ENCODE assay signal across 11 cellular contexts in the genomic region with DNA sequence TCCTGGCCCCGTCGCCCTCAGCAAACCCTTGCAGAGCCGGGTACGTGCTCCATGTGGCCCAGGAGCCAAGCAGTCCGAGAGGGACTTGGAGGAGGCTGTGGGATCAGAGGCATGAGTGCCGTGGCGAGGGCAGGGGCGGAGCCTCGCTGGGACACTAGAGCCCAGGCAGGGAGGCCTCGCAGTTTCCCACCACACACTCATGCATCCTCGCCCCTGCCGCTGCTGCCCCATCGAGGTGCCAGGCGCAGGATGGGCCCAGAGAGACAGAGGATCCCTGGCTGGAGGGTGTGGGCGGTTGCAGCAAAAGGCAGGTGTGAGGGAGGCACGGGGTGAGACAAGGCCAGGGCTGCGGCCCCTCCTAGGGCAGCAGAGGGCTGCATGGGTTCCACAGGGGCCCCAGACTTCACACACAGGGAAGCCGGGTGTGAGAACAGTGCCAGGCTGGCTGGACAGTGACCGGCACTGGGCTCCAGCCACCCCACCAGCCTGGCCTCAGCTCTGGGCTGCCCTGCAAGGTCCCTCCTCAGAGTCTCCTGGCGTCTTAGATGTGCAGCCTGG. TPM values are rescaled to one million over a fixed set of nuclear protein-coding genes. Genes with fewer than 3 reads are reported as not detected.
DNase-seq lines count a peak whose midpoint lies in the region; ATAC-seq and TF ChIP-seq lines count a peak whose summit lies in the region.
"Had no signal": no experiment of that assay in that cellular context is flagged by ENCODE, and none has a peak within 500 bp of the region (broad histone marks: within the 10 kb centered on the region; RNA-seq: fewer than 3 reads in every experiment).

No MANE protein-coding gene starts in this region.

- TF ChIP-seq CTCF in C4-2B (conservative IDR thresholded peaks at IDR 0.05) (no peak), hepatocyte (IDR thresholded peaks at IDR 0.05; ENCODE audit: poor library complexity) (no peak), gastrocnemius medialis (IDR thresholded peaks at IDR 0.05 in 4 of 5, conservative IDR thresholded peaks at IDR 0.05 in 1 of 5) (no peak)

- no peaks in the 10 kb centered on the region for H3K9me2 ChIP-seq in hepatocyte (replicated peaks; ENCODE audit: insufficient read depth)

- peaks cover 15% of the 10 kb centered on the region for H3K4me1 Mint-ChIP-seq in T-helper 17 cell

- in situ Hi-C loops in gastrocnemius medialis (cut with MboI; ENCODE audit: low sequenced_read_pairs in 4 of 4) = no loop called here

- no peaks in the 10 kb centered on the region for H3K9me3 ChIP-seq in T-helper 17 cell (ENCODE audit: control insufficient read depth, low read length, poor library complexity, severe bottlenecking)
- no peaks in the 10 kb centered on the region for H3K9me3 ChIP-seq in hepatocyte (ENCODE audit: low read depth)
- H3K9me3 ChIP-seq in gastrocnemius medialis = no peaks in the 10 kb centered on the region

- H3K4me1 ChIP-seq in hepatocyte (ENCODE audit: insufficient read depth) = peaks cover 62% of the 10 kb centered on the region
- H3K4me1 ChIP-seq in gastrocnemius medialis = peaks cover 80 to 81% of the 10 kb centered on the region in 2 donors

- peak overlapping the region; percentile 99 for H3K4me2 ChIP-seq in hepatocyte

- WGBS in hepatocyte (ENCODE audit: low lambda C conversion rate, missing lambda C conversion rate) = 83% methylated on average over 20 of the region's 20 CpGs

- ATAC-seq in T-helper 17 cell (no peak), gastrocnemius medialis (no peak), HG03432 (IDR thresholded peaks at IDR 0.05; ENCODE audit: unreplicated experiment) (no peak), HG03280 (IDR thresholded peaks at IDR 0.05; ENCODE audit: unreplicated experiment) (no peak)
- ATAC-seq: activated T-cell treated with anti-CD3 and anti-CD28 coated beads, Interleukin-2, amount 50 U/mL, for 4 hours had no signal

- DNase-seq in T-helper 17 cell (no peak), hepatocyte (ENCODE audit: low spot score) (no peak), gastrocnemius medialis (no peak), medulla oblongata (ENCODE audit: extremely low spot score) (no peak), NCI-H146 treated with DMSO at 0.1 percent for 48 hours (lab: John Stamatoyannopoulos, UW; ENCODE audit: unreplicated experiment) (no peak)
- DNase-seq: activated T-cell treated with anti-CD3 and anti-CD28 coated beads, Interleukin-2, amount 50 U/mL, for 4 hours; NCI-H1694 had no signal

- TF ChIP-seq POLR2A in gastrocnemius medialis (IDR thresholded peaks at IDR 0.05) = no peak

- peak overlapping the region; percentile 57 for H3K27ac Mint-ChIP-seq in T-helper 17 cell

- intact Hi-C loops in gastrocnemius medialis (cut with DNase I; ENCODE audit: low total_unique reads) = no loop called here

- H3K27me3 ChIP-seq in hepatocyte (no peaks in the 10 kb centered on the region), gastrocnemius medialis (no peaks in the 10 kb centered on the region)

- H3K36me3 ChIP-seq in hepatocyte (replicated peaks; ENCODE audit: insufficient read depth, low read depth) (no peaks in the 10 kb centered on the region), gastrocnemius medialis (peaks cover 0 to 14% of the 10 kb centered on the region in 2 donors)

- no peak overlapping the region for H3K4me3 Mint-ChIP-seq in T-helper 17 cell
- H3K4me3 Mint-ChIP-seq: activated T-cell treated with anti-CD3 and anti-CD28 coated beads, Interleukin-2, amount 50 U/mL, for 4 hours had no signal

- H3K27me3 Mint-ChIP-seq in T-helper 17 cell = peaks cover 10% of the 10 kb centered on the region

- no peak overlapping the region for H2AFZ ChIP-seq in hepatocyte

- H3K4me3 ChIP-seq in hepatocyte (no peak overlapping the region), gastrocnemius medialis (no peak overlapping the region)

- H4K20me1 ChIP-seq in hepatocyte (ENCODE audit: insufficient read depth, poor library complexity, severe bottlenecking) = peaks cover 34% of the 10 kb centered on the region

- H3K27ac ChIP-seq in C4-2B = peak overlapping the region; percentile 67
- H3K27ac ChIP-seq in hepatocyte = peak overlapping the region; percentile 96
- H3K27ac ChIP-seq in gastrocnemius medialis = peak overlapping the region; percentile 97 to 99 (median 98)

- H3K36me3 Mint-ChIP-seq in T-helper 17 cell (ENCODE audit: low read depth) = no peaks in the 10 kb centered on the region

- H3K79me2 ChIP-seq in hepatocyte = peaks cover 88% of the 10 kb centered on the region

RNA-seq across cellular contexts. Expression of a gene that starts 7.7 kb away (rescaled TPM):
- total RNA-seq in T-helper 17 cell (under 1 TPM in 1 of 2 donors, not detected in 1; 0.50 TPM), hepatocyte (73.2 and 77.3 TPM in 2 replicates), gastrocnemius medialis (100 to 1,000 TPM; 101 to 153 (median 145) TPM)
- 112 and 124 TPM in 2 replicates for polyA plus RNA-seq in hepatocyte

RNA-seq across cellular contexts. Expression of a gene that starts 25.0 kb away (rescaled TPM):
- total RNA-seq in T-helper 17 cell = not detected
- total RNA-seq in hepatocyte = not detected in 2 replicates
- 0.21 and 0.26 TPM in 2 replicates for polyA plus RNA-seq in hepatocyte
- not detected for total RNA-seq in gastrocnemius medialis
- total RNA-seq: HT-29 had no signal

RNA-seq across cellular contexts. Expression of a gene that starts 36.8 kb away (rescaled TPM):
- total RNA-seq in T-helper 17 cell (not detected), hepatocyte (not detected in 2 replicates), gastrocnemius medialis (1 to 10 TPM in 1 of 4 donors, not detected in 3; 3.0 TPM)
- 0.44 TPM in 1 of 2 replicates, not detected in the other for polyA plus RNA-seq in hepatocyte
- total RNA-seq: HT-29 had no signal

Comparison
In these comparisons a context has a peak if more than half of its experiments do, and no peak if none do; other contexts are left out.
1. RNA of a gene that starts 7.7 kb away (total RNA-seq): 101 to 153 TPM in gastrocnemius medialis and 73.2 to 77.3 TPM in hepatocyte; 0.50 TPM in T-helper 17 cell; every median in the first group is over 10 times any median in the second.
2. Peak in every context shown above with its lines, with median percentiles within 50 percentile points of each other: H3K27ac ChIP-seq.